In genomic region chr1:16232316-16232710, GRCh38 we compare ENCODE assay signal across 18 cellular contexts.
"Had no signal": no experiment of that assay in that cellular context is flagged by ENCODE, and none has a peak within 500 bp of the region (broad histone marks: within the 10 kb centered on the region; RNA-seq: fewer than 3 reads in every experiment).

No MANE protein-coding gene starts in this region.

- H3K36me3 Mint-ChIP-seq: immature natural killer cell had no signal

- H3K36me3 ChIP-seq: neutrophil, right atrium auricular region, uterus had no signal

- H3K9me3 ChIP-seq: left ventricle myocardium inferior, neutrophil, sigmoid colon, uterus had no signal

- H3K4me3 Mint-ChIP-seq: effector memory CD8-positive, alpha-beta T cell; immature natural killer cell; nephron progenitor cell had no signal

- H3K9me3 Mint-ChIP-seq: effector memory CD8-positive, alpha-beta T cell; immature natural killer cell had no signal

- H3K4me3 ChIP-seq: esophagus squamous epithelium, gastroesophageal sphincter, left ventricle myocardium inferior, lung, right atrium auricular region, sigmoid colon, skin epidermis, uterus had no signal

- ATAC-seq: effector memory CD8-positive, alpha-beta T cell; gastroesophageal sphincter; naive thymus-derived CD4-positive, alpha-beta T cell had no signal

- H3K27me3 ChIP-seq: right atrium auricular region had no signal

- H3K4me1 ChIP-seq: uterus had no signal

- H3K27ac Mint-ChIP-seq: effector memory CD8-positive, alpha-beta T cell; immature natural killer cell; naive thymus-derived CD4-positive, alpha-beta T cell; nephron progenitor cell had no signal

- DNase-seq: effector memory CD8-positive, alpha-beta T cell; esophagus squamous epithelium; foreskin fibroblast; immature natural killer cell; left ventricle myocardium inferior; mesendoderm; naive thymus-derived CD4-positive, alpha-beta T cell; nephron progenitor cell; sigmoid colon; stimulated activated CD4-positive, alpha-beta T cell treated with anti-CD3 and anti-CD28 coated beads, Interleukin-12 subunit alpha, Interleukin-12 subunit beta, amount 100 ng/mL, for 4 hours; stimulated activated naive CD4-positive, alpha-beta T cell; trophoblast cell; uterus had no signal
